26 cellular contexts compared by ENCODE assay signal in the genomic region with DNA sequence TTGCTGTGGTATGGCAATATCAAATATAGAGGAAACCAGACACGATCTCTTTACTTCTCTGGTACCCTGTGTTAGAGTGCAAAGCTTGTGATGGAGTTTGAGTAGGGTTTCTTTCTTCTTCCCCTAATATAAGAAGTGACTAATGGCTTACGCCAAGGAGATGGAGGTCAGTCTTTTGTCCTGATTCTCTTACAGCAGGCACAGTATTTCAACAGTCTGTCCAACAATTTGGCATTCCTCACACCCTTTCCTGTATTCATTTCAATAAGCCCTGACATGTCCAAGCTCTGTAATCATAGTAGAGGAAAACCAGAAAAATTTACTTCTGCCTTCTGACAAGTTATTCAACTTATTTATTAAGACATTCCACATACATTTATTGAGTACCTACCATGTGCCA.
"Had no signal": no experiment of that assay in that cellular context is flagged by ENCODE, and none has a peak within 500 bp of the region (broad histone marks: within the 10 kb centered on the region; RNA-seq: fewer than 3 reads in every experiment).

No MANE protein-coding gene starts in this region.

- ATAC-seq: mucosa of descending colon; naive thymus-derived CD4-positive, alpha-beta T cell; natural killer cell treated with Interleukin-12 subunit alpha and Interleukin-12 subunit beta and Interleukin-15 and Interleukin-18, amount 100 ng/mL, for 72 hours; right cardiac atrium; stimulated activated memory B cell treated with anti-CD40 and anti-IgM and Interleukin-4, amounts not matched to agents 10 μg/mL and 1 μg/mL and 100 μg/mL, for 72 hours; stimulated activated naive CD8-positive, alpha-beta T cell treated with anti-CD3 and anti-CD28 coated beads, Interleukin-15, amount 100 ng/mL, for 72 hours had no signal

- H3K27ac ChIP-seq: left ventricle myocardium inferior, ovary, sigmoid colon, spleen, tibial nerve, uterus had no signal

- H3K4me1 ChIP-seq: left ventricle myocardium inferior, sigmoid colon, spleen, tibial nerve, uterus had no signal

- FAIRE-seq: islet of Langerhans, small intestine had no signal

- H3K4me3 ChIP-seq: left ventricle myocardium inferior, lung, mucosa of descending colon, ovary, sigmoid colon, spleen, tibial nerve, uterus had no signal

- H3K36me3 ChIP-seq: left ventricle myocardium inferior, ovary, sigmoid colon, spleen, tibial nerve, uterus had no signal

- H3K27me3 ChIP-seq: ovary, sigmoid colon, spleen, tibial nerve, uterus had no signal

- H3K9me3 ChIP-seq: ovary, sigmoid colon, uterus had no signal

- H3K36me3 Mint-ChIP-seq: immature natural killer cell; memory B cell; natural killer cell treated with Interleukin-12 subunit alpha and Interleukin-12 subunit beta and Interleukin-15 and Interleukin-18, amount 100 ng/mL, for 72 hours; stimulated activated memory B cell treated with anti-CD40 and anti-IgM and Interleukin-4, amounts not matched to agents 10 μg/mL and 1 μg/mL and 100 μg/mL, for 72 hours; type B pancreatic cell had no signal

- DNase-seq: hypothalamus; immature natural killer cell; left ventricle myocardium inferior; midbrain; mucosa of descending colon; naive thymus-derived CD4-positive, alpha-beta T cell; ovary; retina; right cardiac atrium; sigmoid colon; small intestine; spleen; stimulated activated CD4-positive, alpha-beta T cell treated with anti-CD3 and anti-CD28 coated beads, Interleukin-4, amount 100 ng/mL, for 4 hours; stimulated activated CD8-positive, alpha-beta memory T cell treated with anti-CD3 and anti-CD28 coated beads, Interleukin-4, amount 100 ng/mL, for 48 hours; stimulated activated naive CD4-positive, alpha-beta T cell treated with Interleukin-2 at 50 U/mL for 16 hours; stimulated activated naive CD8-positive, alpha-beta T cell treated with anti-CD3 and anti-CD28 coated beads, Interleukin-15, amount 100 ng/mL, for 72 hours; substantia nigra; uterus had no signal

- H3K27ac Mint-ChIP-seq: immature natural killer cell; memory B cell; naive thymus-derived CD4-positive, alpha-beta T cell; natural killer cell treated with Interleukin-12 subunit alpha and Interleukin-12 subunit beta and Interleukin-15 and Interleukin-18, amount 100 ng/mL, for 72 hours; progenitor cell of endocrine pancreas; stimulated activated memory B cell treated with anti-CD40 and anti-IgM and Interleukin-4, amounts not matched to agents 10 μg/mL and 1 μg/mL and 100 μg/mL, for 72 hours; stimulated activated naive CD8-positive, alpha-beta T cell treated with anti-CD3 and anti-CD28 coated beads, Interleukin-15, amount 100 ng/mL, for 72 hours; type B pancreatic cell had no signal
